Comparison of ENCODE assay signal across 25 cellular contexts in genomic region chr14:104108570-104109060, GRCh38. TPM values are rescaled to one million over a fixed set of nuclear protein-coding genes. Genes with fewer than 3 reads are reported as not detected.
DNase-seq lines count a peak whose midpoint lies in the region; ATAC-seq, FAIRE-seq and TF ChIP-seq lines count a peak whose summit lies in the region.
"Had no signal": no experiment of that assay in that cellular context is flagged by ENCODE, and none has a peak within 500 bp of the region (broad histone marks: within the 10 kb centered on the region; RNA-seq: fewer than 3 reads in every experiment).

No MANE protein-coding gene starts in this region.

- no peaks in the 10 kb centered on the region for H3K27me3 Mint-ChIP-seq in activated naive CD4-positive, alpha-beta T cell treated with anti-CD3 and anti-CD28 coated beads, Interleukin-2, amount 10 ng/mL, durations not matched to agents 7 days and 5 days
- H3K27me3 Mint-ChIP-seq: activated CD8-positive, alpha-beta memory T cell treated with anti-CD3 and anti-CD28 coated beads, Interleukin-2, amount 10 ng/mL, durations not matched to agents 7 days and 5 days; activated naive CD8-positive, alpha-beta T cell treated with anti-CD3 and anti-CD28 coated beads, Interleukin-2, amount 50 U/mL, for 24 hours; activated T-helper 17 cell treated with anti-CD3 and anti-CD28 coated beads, Interleukin-2, amount 50 U/mL, for 72 hours had no signal

- intact Hi-C loops in kidney (cut with DNase I) = no loop called here

- no peak overlapping the region for H3K9ac ChIP-seq in kidney (ENCODE audit: low read length in 2 of 2)
- H3K9ac ChIP-seq: BLaER1 had no signal

- no peaks in the 10 kb centered on the region for H3K36me3 Mint-ChIP-seq in activated naive CD4-positive, alpha-beta T cell treated with anti-CD3 and anti-CD28 coated beads, Interleukin-2, amount 10 ng/mL, durations not matched to agents 7 days and 5 days
- H3K36me3 Mint-ChIP-seq: activated CD8-positive, alpha-beta memory T cell treated with anti-CD3 and anti-CD28 coated beads, Interleukin-2, amount 10 ng/mL, durations not matched to agents 7 days and 5 days; brain had no signal

- no peak for ATAC-seq in stimulated activated naive CD8-positive, alpha-beta T cell treated with anti-CD3 and anti-CD28 coated beads, Interleukin-15, Interleukin-2, amounts not matched to agents 100 U/mL and 50 U/mL, for 24 hours
- ATAC-seq in GM19452 (IDR thresholded peaks at IDR 0.05; ENCODE audit: unreplicated experiment) = no peak
- ATAC-seq: activated CD8-positive, alpha-beta memory T cell treated with anti-CD3 and anti-CD28 coated beads, Interleukin-2, amount 10 ng/mL, durations not matched to agents 7 days and 5 days; activated T-helper 17 cell treated with anti-CD3 and anti-CD28 coated beads, Interleukin-2, amount 50 U/mL, for 72 hours had no signal

- peaks cover 1% of the 10 kb centered on the region for H3K27me3 ChIP-seq in bronchial epithelial cell (ENCODE audit: control insufficient read depth, insufficient read depth, low read length)

- no peak for FAIRE-seq in bronchial epithelial cell (lab: Jason Lieb, UNC)
- FAIRE-seq in kidney (lab: Jason Lieb, UNC) = no peak
- FAIRE-seq: islet of Langerhans had no signal

- no peak overlapping the region for H3K27ac Mint-ChIP-seq in activated naive CD4-positive, alpha-beta T cell treated with anti-CD3 and anti-CD28 coated beads, Interleukin-2, amount 10 ng/mL, durations not matched to agents 7 days and 5 days
- H3K27ac Mint-ChIP-seq: activated CD8-positive, alpha-beta memory T cell treated with anti-CD3 and anti-CD28 coated beads, Interleukin-2, amount 10 ng/mL, durations not matched to agents 7 days and 5 days; activated naive CD8-positive, alpha-beta T cell treated with anti-CD3 and anti-CD28 coated beads, Interleukin-2, amount 50 U/mL, for 24 hours; activated T-helper 17 cell treated with anti-CD3 and anti-CD28 coated beads, Interleukin-2, amount 50 U/mL, for 72 hours; nephron had no signal

- H3K27ac ChIP-seq in kidney (ENCODE audit: low read depth in 2 of 2, low read length in 2 of 2) = no peak overlapping the region

- peak overlapping the region; percentile 15 for H3K4me3 ChIP-seq in bronchial epithelial cell (ENCODE audit: low read depth, low read length)
- no peak overlapping the region for H3K4me3 ChIP-seq in kidney (ENCODE audit: low read length in 2 of 2)
- H3K4me3 ChIP-seq: BLaER1 had no signal

- no peak for TF ChIP-seq CTCF in bronchial epithelial cell (IDR thresholded peaks at IDR 0.05; ENCODE audit: insufficient read depth, low read length, severe bottlenecking)
- TF ChIP-seq CTCF in kidney (IDR thresholded peaks at IDR 0.05; ENCODE audit: borderline replicate concordance, extremely low read depth, insufficient read depth) = no peak

- CTCF ChIA-PET in activated naive CD4-positive, alpha-beta T cell treated with anti-CD3 and anti-CD28 coated beads, Interleukin-2, amount 10 ng/mL, durations not matched to agents 7 days and 5 days (lab: Charles Lee) = interaction anchor here (1.4 kb wide), 1 partner anchor 31 kb away, joined by 3 read pairs; no protein-coding TSS in a partner anchor

- no peaks in the 10 kb centered on the region for H3K4me1 ChIP-seq in kidney (ENCODE audit: control insufficient read depth in 1 of 2, insufficient read depth in 1 of 2, low read depth in 1 of 2, low read length in 2 of 2)

- no peaks in the 10 kb centered on the region for H3K4me1 Mint-ChIP-seq in activated naive CD4-positive, alpha-beta T cell treated with anti-CD3 and anti-CD28 coated beads, Interleukin-2, amount 10 ng/mL, durations not matched to agents 7 days and 5 days
- H3K4me1 Mint-ChIP-seq: activated CD8-positive, alpha-beta memory T cell treated with anti-CD3 and anti-CD28 coated beads, Interleukin-2, amount 10 ng/mL, durations not matched to agents 7 days and 5 days; activated naive CD8-positive, alpha-beta T cell treated with anti-CD3 and anti-CD28 coated beads, Interleukin-2, amount 50 U/mL, for 24 hours; activated T-helper 17 cell treated with anti-CD3 and anti-CD28 coated beads, Interleukin-2, amount 50 U/mL, for 72 hours; brain; nephron had no signal

- no peaks in the 10 kb centered on the region for H3K9me3 ChIP-seq in kidney (ENCODE audit: control insufficient read depth in 1 of 2, low read length in 2 of 2)
- H3K9me3 ChIP-seq: BLaER1 had no signal

- no peak overlapping the region for H3K4me3 Mint-ChIP-seq in activated naive CD4-positive, alpha-beta T cell treated with anti-CD3 and anti-CD28 coated beads, Interleukin-2, amount 10 ng/mL, durations not matched to agents 7 days and 5 days
- H3K4me3 Mint-ChIP-seq: activated CD8-positive, alpha-beta memory T cell treated with anti-CD3 and anti-CD28 coated beads, Interleukin-2, amount 10 ng/mL, durations not matched to agents 7 days and 5 days; activated naive CD8-positive, alpha-beta T cell treated with anti-CD3 and anti-CD28 coated beads, Interleukin-2, amount 50 U/mL, for 24 hours; activated T-helper 17 cell treated with anti-CD3 and anti-CD28 coated beads, Interleukin-2, amount 50 U/mL, for 72 hours; brain; nephron had no signal

- no peaks in the 10 kb centered on the region for H3K9me3 Mint-ChIP-seq in activated naive CD4-positive, alpha-beta T cell treated with anti-CD3 and anti-CD28 coated beads, Interleukin-2, amount 10 ng/mL, durations not matched to agents 7 days and 5 days
- H3K9me3 Mint-ChIP-seq: activated naive CD8-positive, alpha-beta T cell treated with anti-CD3 and anti-CD28 coated beads, Interleukin-2, amount 50 U/mL, for 24 hours; activated T-helper 17 cell treated with anti-CD3 and anti-CD28 coated beads, Interleukin-2, amount 50 U/mL, for 72 hours; brain; nephron had no signal

- DNase-seq in activated naive CD4-positive, alpha-beta T cell treated with anti-CD3 and anti-CD28 coated beads, Interleukin-2, amount 10 ng/mL, durations not matched to agents 7 days and 5 days = peak; percentile 12
- DNase-seq in activated naive CD4-positive, alpha-beta T cell treated with anti-CD3 and anti-CD28 coated beads, Interleukin-2, amount 50 U/mL, for 16 hours = no peak
- no peak for DNase-seq in bronchial epithelial cell (ENCODE audit: low read depth)
- DNase-seq in kidney = peak; percentile 65
- DNase-seq in stimulated activated naive CD8-positive, alpha-beta T cell treated with anti-CD3 and anti-CD28 coated beads, Interleukin-15, Interleukin-2, amounts not matched to agents 100 U/mL and 50 U/mL, for 24 hours = peak; percentile 1
- DNase-seq in AG20443 (ENCODE audit: low spot score) = no peak
- DNase-seq in putamen (ENCODE audit: low spot score) = no peak
- DNase-seq: activated CD4-positive, alpha-beta T cell treated with anti-CD3 and anti-CD28 coated beads for 48 hours; activated CD8-positive, alpha-beta memory T cell treated with anti-CD3 and anti-CD28 coated beads, Interleukin-2, amount 10 ng/mL, durations not matched to agents 7 days and 5 days; activated naive CD8-positive, alpha-beta T cell treated with anti-CD3 and anti-CD28 coated beads, Interleukin-2, amount 50 U/mL, for 24 hours; dermis blood vessel endothelial cell; hippocampal formation; mesenchymal stem cell; NCI-H2107; stimulated activated CD4-positive, alpha-beta T cell treated with anti-CD3 and anti-CD28 coated beads, Interleukin-12 subunit alpha, Interleukin-12 subunit beta, amount 100 ng/mL, for 4 hours; stimulated activated CD8-positive, alpha-beta memory T cell treated with anti-CD3 and anti-CD28 coated beads, Interleukin-4, amount 100 ng/mL, for 48 hours had no signal

- H3K36me3 ChIP-seq in bronchial epithelial cell (ENCODE audit: control insufficient read depth, insufficient read depth, low read length) (no peaks in the 10 kb centered on the region), kidney (ENCODE audit: control insufficient read depth in 1 of 2, insufficient read depth in 2 of 2, low read length in 2 of 2) (no peaks in the 10 kb centered on the region)
- H3K36me3 ChIP-seq: BLaER1 had no signal

RNA-seq across cellular contexts. Expression of gene ASPG, which starts 23.1 kb away (rescaled TPM):
- total RNA-seq in bronchial epithelial cell (0.53 and 6.9 TPM in 2 replicates), kidney (2.5 TPM)
- 58.1 TPM for polyA plus RNA-seq in kidney (ENCODE audit: insufficient read depth, low read depth, low replicate concordance)
- total RNA-seq: A673; activated CD8-positive, alpha-beta memory T cell treated with anti-CD3 and anti-CD28 coated beads, Interleukin-2, amount 10 ng/mL, durations not matched to agents 7 days and 5 days; activated T-helper 17 cell treated with anti-CD3 and anti-CD28 coated beads, Interleukin-2, amount 50 U/mL, for 72 hours; dermis blood vessel endothelial cell; fibroblast of villous mesenchyme; pulmonary artery endothelial cell had no signal

RNA-seq across cellular contexts. Expression of gene KIF26A, which starts 29.8 kb away (rescaled TPM):
- total RNA-seq in bronchial epithelial cell (0.26 and 1.0 TPM in 2 replicates), kidney (12.3 TPM)
- 2.3 TPM for polyA plus RNA-seq in kidney (ENCODE audit: insufficient read depth, low read depth, low replicate concordance)

Comparison
In these comparisons a context has a peak if more than half of its experiments do, and no peak if none do; other contexts are left out.
1. DNase-seq: peak in activated naive CD4-positive, alpha-beta T cell treated with anti-CD3 and anti-CD28 coated beads, Interleukin-2, amount 10 ng/mL, durations not matched to agents 7 days and 5 days (single experiment), kidney (single experiment) and stimulated activated naive CD8-positive, alpha-beta T cell treated with anti-CD3 and anti-CD28 coated beads, Interleukin-15, Interleukin-2, amounts not matched to agents 100 U/mL and 50 U/mL, for 24 hours (single experiment); none in activated naive CD4-positive, alpha-beta T cell treated with anti-CD3 and anti-CD28 coated beads, Interleukin-2, amount 50 U/mL, for 16 hours (single experiment), bronchial epithelial cell (single experiment), AG20443 (single experiment) and putamen (single experiment).